Comparison of ENCODE assay signal across 8 cellular contexts in the genomic region with DNA sequence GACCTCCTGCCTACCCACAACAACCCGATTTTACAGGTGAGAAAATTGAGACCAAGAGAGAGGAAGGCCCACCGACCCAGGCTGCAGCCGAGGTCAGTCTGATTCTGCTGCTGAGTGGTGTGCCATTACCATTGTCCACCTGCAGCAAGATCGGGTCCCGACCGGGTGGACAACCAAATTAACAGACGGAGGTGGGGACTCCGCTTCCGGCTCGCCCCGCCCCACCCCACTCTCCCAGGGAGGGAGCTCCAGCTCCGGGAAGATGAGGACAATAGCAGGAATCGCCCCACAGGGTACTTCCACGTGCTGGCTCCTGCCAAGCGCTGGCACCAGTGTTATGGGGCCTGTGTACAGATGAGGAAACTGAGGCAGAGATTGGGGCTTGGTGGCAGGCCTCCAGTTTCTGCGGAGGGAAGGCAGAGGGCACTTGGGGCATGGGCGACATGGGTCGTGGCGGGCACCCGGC. TPM values are rescaled to one million over a fixed set of nuclear protein-coding genes. Genes with fewer than 3 reads are reported as not detected.
A peak's percentile ranks its signal among the peaks of the same experiment; 100 is the strongest.
DNase-seq lines count a peak whose midpoint lies in the region; ATAC-seq, FAIRE-seq and TF ChIP-seq lines count a peak whose summit lies in the region.

No MANE protein-coding gene starts in this region.

- in situ Hi-C loops in gastrocnemius medialis (cut with MboI; ENCODE audit: low sequenced_read_pairs in 4 of 4): no loop called here

- 12% methylated on average over 20 of the region's 20 CpGs for WGBS in right cardiac atrium

- DNase-seq in GM12865 (ENCODE audit: low read depth) (no peak), right cardiac atrium (peak in 1 of 3 donors; percentile 75), gastrocnemius medialis (no peak), NCI-H345 (lab: John Stamatoyannopoulos, UW) (no peak), H54 (ENCODE audit: insufficient read length, low spot score) (no peak)
- no peak for DNase-seq in activated T-helper 1 cell treated with anti-CD3 and anti-CD28 coated beads, Interleukin-12 subunit alpha, Interleukin-12 subunit beta, Interleukin-2, Interleukin-4 antibody, amounts not matched to agents 30 ng/mL and 10 ng/mL and 1 ng/mL, durations not matched to agents 14 hours and 24 hours and 36 hours (ENCODE audit: low spot score)

- peak overlapping the region; percentile 70 for H3K27ac Mint-ChIP-seq in activated T-helper 1 cell treated with anti-CD3 and anti-CD28 coated beads, Interleukin-12 subunit alpha, Interleukin-12 subunit beta, Interleukin-2, Interleukin-4 antibody, amounts not matched to agents 30 ng/mL and 10 ng/mL and 1 ng/mL, durations not matched to agents 14 hours and 24 hours and 36 hours

- H3K9me3 ChIP-seq in right cardiac atrium (ENCODE audit: control insufficient read depth, low read length) (no peaks in the 10 kb centered on the region), gastrocnemius medialis (no peaks in the 10 kb centered on the region)

- peak overlapping the region; percentile 76 for H3K4me3 Mint-ChIP-seq in activated T-helper 1 cell treated with anti-CD3 and anti-CD28 coated beads, Interleukin-12 subunit alpha, Interleukin-12 subunit beta, Interleukin-2, Interleukin-4 antibody, amounts not matched to agents 30 ng/mL and 10 ng/mL and 1 ng/mL, durations not matched to agents 14 hours and 24 hours and 36 hours

- H3K9me3 Mint-ChIP-seq in activated T-helper 1 cell treated with anti-CD3 and anti-CD28 coated beads, Interleukin-12 subunit alpha, Interleukin-12 subunit beta, Interleukin-2, Interleukin-4 antibody, amounts not matched to agents 30 ng/mL and 10 ng/mL and 1 ng/mL, durations not matched to agents 14 hours and 24 hours and 36 hours: no peaks in the 10 kb centered on the region

- H3K36me3 ChIP-seq in gastrocnemius medialis: no peaks in the 10 kb centered on the region

- H3K27me3 Mint-ChIP-seq in activated T-helper 1 cell treated with anti-CD3 and anti-CD28 coated beads, Interleukin-12 subunit alpha, Interleukin-12 subunit beta, Interleukin-2, Interleukin-4 antibody, amounts not matched to agents 30 ng/mL and 10 ng/mL and 1 ng/mL, durations not matched to agents 14 hours and 24 hours and 36 hours (ENCODE audit: insufficient read depth): peaks cover 43% of the 10 kb centered on the region

- no peaks in the 10 kb centered on the region for H3K36me3 Mint-ChIP-seq in activated T-helper 1 cell treated with anti-CD3 and anti-CD28 coated beads, Interleukin-12 subunit alpha, Interleukin-12 subunit beta, Interleukin-2, Interleukin-4 antibody, amounts not matched to agents 30 ng/mL and 10 ng/mL and 1 ng/mL, durations not matched to agents 14 hours and 24 hours and 36 hours (ENCODE audit: low read depth)

- TF ChIP-seq POLR2A in gastrocnemius medialis (IDR thresholded peaks at IDR 0.05): no peak
- no peak for TF ChIP-seq POLR2A in H54 (IDR thresholded peaks at IDR 0.05; ENCODE audit: low read depth, low read length)

- H3K4me1 Mint-ChIP-seq in activated T-helper 1 cell treated with anti-CD3 and anti-CD28 coated beads, Interleukin-12 subunit alpha, Interleukin-12 subunit beta, Interleukin-2, Interleukin-4 antibody, amounts not matched to agents 30 ng/mL and 10 ng/mL and 1 ng/mL, durations not matched to agents 14 hours and 24 hours and 36 hours (ENCODE audit: low read depth): peaks cover 15% of the 10 kb centered on the region

- H3K27ac ChIP-seq in right cardiac atrium (ENCODE audit: low read length) (no peak overlapping the region), gastrocnemius medialis (peak overlapping the region in 1 of 4 donors; percentile 8)

- ATAC-seq in right cardiac atrium: peak; percentile 15 to 25
- no peak for ATAC-seq in gastrocnemius medialis
- no peak for ATAC-seq in HG02885 (IDR thresholded peaks at IDR 0.05; ENCODE audit: poor library complexity, unreplicated experiment)
- ATAC-seq in GM19023 (IDR thresholded peaks at IDR 0.05; ENCODE audit: unreplicated experiment): no peak

- no peaks in the 10 kb centered on the region for H3K27me3 ChIP-seq in right cardiac atrium (ENCODE audit: control insufficient read depth, insufficient read depth)
- H3K27me3 ChIP-seq in gastrocnemius medialis: peaks cover 29 to 40% (median 31%) of the 10 kb centered on the region in 3 donors

- intact Hi-C loops in activated T-helper 1 cell treated with anti-CD3 and anti-CD28 coated beads, Interleukin-12 subunit alpha, Interleukin-12 subunit beta, Interleukin-2, Interleukin-4 antibody, amounts not matched to agents 30 ng/mL and 10 ng/mL and 1 ng/mL, durations not matched to agents 14 hours and 24 hours and 36 hours (cut with micrococcal nuclease): no loop called here
- intact Hi-C loops in right cardiac atrium (cut with DNase I) (loop anchor here in 1 of 4 donors (10.0 kb wide), 1 partner anchor 53 kb away; no protein-coding TSS in a partner anchor), gastrocnemius medialis (cut with DNase I; ENCODE audit: low total_unique reads) (no loop called here)

- no peak for FAIRE-seq in H54 (lab: Jason Lieb, UNC)

- TF ChIP-seq CTCF in GM12865 (IDR thresholded peaks at IDR 0.05; ENCODE audit: insufficient read depth, low read depth, low read length, missing control alignments) (no peak), gastrocnemius medialis (IDR thresholded peaks at IDR 0.05 in 4 of 5, conservative IDR thresholded peaks at IDR 0.05 in 1 of 5) (no peak)

- H3K4me3 ChIP-seq in GM12865 (ENCODE audit: low read depth, low read length) (peak overlapping the region; percentile 45), right cardiac atrium (ENCODE audit: low read length) (peak overlapping the region; percentile 43), gastrocnemius medialis (peak overlapping the region; percentile 50 to 53 (median 52))

- H3K4me1 ChIP-seq in right cardiac atrium (ENCODE audit: control insufficient read depth, insufficient read depth, low read length) (no peaks in the 10 kb centered on the region), gastrocnemius medialis (peaks cover 4 to 5% of the 10 kb centered on the region in 2 donors)

RNA-seq across cellular contexts. Expression of a gene that starts 0.4 kb away (rescaled TPM):
- total RNA-seq in activated T-helper 1 cell treated with anti-CD3 and anti-CD28 coated beads, Interleukin-12 subunit alpha, Interleukin-12 subunit beta, Interleukin-2, Interleukin-4 antibody, amounts not matched to agents 30 ng/mL and 10 ng/mL and 1 ng/mL, durations not matched to agents 14 hours and 24 hours and 36 hours: 1.1 and 1.3 TPM in 2 replicates
- total RNA-seq in right cardiac atrium (1 to 10 TPM; 5.0 to 8.3 (median 7.4) TPM), gastrocnemius medialis (1 to 10 TPM in 2 of 4 donors, under 1 TPM in 1, not detected in 1; 0.34 to 2.0 (median 1.3) TPM)
- 7.9 TPM for polyA plus RNA-seq in right cardiac atrium

RNA-seq across cellular contexts. Expression of a gene that starts 12.5 kb away (rescaled TPM):
- not detected in 2 replicates for total RNA-seq in activated T-helper 1 cell treated with anti-CD3 and anti-CD28 coated beads, Interleukin-12 subunit alpha, Interleukin-12 subunit beta, Interleukin-2, Interleukin-4 antibody, amounts not matched to agents 30 ng/mL and 10 ng/mL and 1 ng/mL, durations not matched to agents 14 hours and 24 hours and 36 hours
- 10 to 100 TPM; 15.7 to 40.5 (median 31.3) TPM for total RNA-seq in right cardiac atrium
- 40.4 TPM for polyA plus RNA-seq in right cardiac atrium
- not detected for total RNA-seq in gastrocnemius medialis

RNA-seq across cellular contexts. Expression of a gene that starts 38.6 kb away (rescaled TPM):
- total RNA-seq in activated T-helper 1 cell treated with anti-CD3 and anti-CD28 coated beads, Interleukin-12 subunit alpha, Interleukin-12 subunit beta, Interleukin-2, Interleukin-4 antibody, amounts not matched to agents 30 ng/mL and 10 ng/mL and 1 ng/mL, durations not matched to agents 14 hours and 24 hours and 36 hours: 356 and 358 TPM in 2 replicates
- total RNA-seq in right cardiac atrium (100 to 1,000 TPM; 216 to 253 (median 238) TPM), gastrocnemius medialis (100 to 1,000 TPM; 108 to 329 (median 206) TPM)
- 134 TPM for polyA plus RNA-seq in right cardiac atrium

Comparison
In these comparisons a context has a peak if more than half of its experiments do, and no peak if none do; other contexts are left out.
1. ATAC-seq: peak in right cardiac atrium (2 of 2); none in gastrocnemius medialis (0 of 2), HG02885 (single experiment) and GM19023 (single experiment).
2. RNA of a gene that starts 12.5 kb away (total RNA-seq): 15.7 to 40.5 TPM in right cardiac atrium; not detected in activated T-helper 1 cell treated with anti-CD3 and anti-CD28 coated beads, Interleukin-12 subunit alpha, Interleukin-12 subunit beta, Interleukin-2, Interleukin-4 antibody, amounts not matched to agents 30 ng/mL and 10 ng/mL and 1 ng/mL, durations not matched to agents 14 hours and 24 hours and 36 hours and not detected in gastrocnemius medialis; every median in the first group is over 10 times any median in the second.
3. Peak in every context shown above with its lines, with median percentiles within 50 percentile points of each other: H3K4me3 ChIP-seq.